Comparison of ENCODE assay signal across 32 cellular contexts in genomic region chr6:25919657-25920056, GRCh38. TPM values are rescaled to one million over a fixed set of nuclear protein-coding genes. Genes with fewer than 3 reads are reported as not detected.
"Had no signal": no experiment of that assay in that cellular context is flagged by ENCODE, and none has a peak within 500 bp of the region (broad histone marks: within the 10 kb centered on the region; RNA-seq: fewer than 3 reads in every experiment).

No MANE protein-coding gene starts in this region.

- H3K9me3 Mint-ChIP-seq: naive thymus-derived CD8-positive, alpha-beta T cell; nephron; neural crest cell; stimulated activated effector memory CD8-positive, alpha-beta T cell treated with anti-CD3 and anti-CD28 coated beads, Interleukin-12 subunit alpha, Interleukin-12 subunit beta, amount 100 ng/mL, for 72 hours had no signal

- H3K4me3 ChIP-seq: hepatocyte, lower lobe of right lung, pancreas, prostate gland, sigmoid colon, spleen, suprapubic skin, thoracic aorta, tibial artery, upper lobe of right lung had no signal

- H3K27me3 ChIP-seq: hepatocyte, pancreas, sigmoid colon, spleen, suprapubic skin, tibial artery, upper lobe of right lung had no signal

- H3K27ac ChIP-seq: hepatocyte, lower lobe of right lung, pancreas, prostate gland, sigmoid colon, spleen, suprapubic skin, thoracic aorta, tibial artery, upper lobe of right lung had no signal

- ATAC-seq: left ventricle myocardium superior; lower lobe of right lung; naive thymus-derived CD8-positive, alpha-beta T cell; pancreas; right cardiac atrium; stimulated activated effector memory CD8-positive, alpha-beta T cell treated with anti-CD3 and anti-CD28 coated beads, Interleukin-12 subunit alpha, Interleukin-12 subunit beta, amount 100 ng/mL, for 72 hours; upper lobe of right lung had no signal

- H3K79me2 ChIP-seq: hepatocyte had no signal

- H2AFZ ChIP-seq: hepatocyte had no signal

- H3K4me3 Mint-ChIP-seq: naive thymus-derived CD8-positive, alpha-beta T cell; nephron; neural crest cell; stimulated activated effector memory CD8-positive, alpha-beta T cell treated with anti-CD3 and anti-CD28 coated beads, Interleukin-12 subunit alpha, Interleukin-12 subunit beta, amount 100 ng/mL, for 72 hours; stimulated activated naive CD8-positive, alpha-beta T cell treated with anti-CD3 and anti-CD28 coated beads, Interleukin-15, Interleukin-2, amounts not matched to agents 100 ng/mL and 50 ng/mL, for 24 hours had no signal

- DNase-seq: islet precursor cell; left ventricle myocardium superior; lower lobe of right lung; mammary epithelial cell; mesenchymal stem cell; naive thymus-derived CD8-positive, alpha-beta T cell; nucleus accumbens; pancreas; posterior cingulate gyrus; retina; right cardiac atrium; sigmoid colon; small intestine; spleen; stimulated activated CD4-positive, alpha-beta T cell treated with anti-CD3 and anti-CD28 coated beads, Interleukin-4, amount 100 ng/mL, for 24 hours; stimulated activated naive CD4-positive, alpha-beta T cell; tibial artery; trophoblast cell; upper lobe of right lung had no signal

- H3K27ac Mint-ChIP-seq: naive thymus-derived CD8-positive, alpha-beta T cell; nephron; stimulated activated effector memory CD8-positive, alpha-beta T cell treated with anti-CD3 and anti-CD28 coated beads, Interleukin-12 subunit alpha, Interleukin-12 subunit beta, amount 100 ng/mL, for 72 hours; stimulated activated naive CD8-positive, alpha-beta T cell treated with anti-CD3 and anti-CD28 coated beads, Interleukin-15, Interleukin-2, amounts not matched to agents 100 ng/mL and 50 ng/mL, for 24 hours had no signal

- H3K9me3 ChIP-seq: lower lobe of right lung, pancreas, prostate gland, sigmoid colon, spleen, suprapubic skin, thoracic aorta, tibial artery, upper lobe of right lung had no signal

- H3K4me2 ChIP-seq: hepatocyte had no signal

- H3K4me1 Mint-ChIP-seq: naive thymus-derived CD8-positive, alpha-beta T cell; nephron; neural crest cell had no signal

- FAIRE-seq: pancreas, small intestine, urothelium cell line had no signal

- H3K4me1 ChIP-seq: lower lobe of right lung, pancreas, prostate gland, sigmoid colon, spleen, suprapubic skin, upper lobe of right lung had no signal

- H3K36me3 Mint-ChIP-seq: naive thymus-derived CD8-positive, alpha-beta T cell; stimulated activated effector memory CD8-positive, alpha-beta T cell treated with anti-CD3 and anti-CD28 coated beads, Interleukin-12 subunit alpha, Interleukin-12 subunit beta, amount 100 ng/mL, for 72 hours had no signal

- H3K36me3 ChIP-seq: lower lobe of right lung, pancreas, prostate gland, sigmoid colon, spleen, suprapubic skin, thoracic aorta, tibial artery, upper lobe of right lung had no signal

RNA-seq across cellular contexts. Expression of gene SLC17A2, which starts 10.8 kb away (rescaled TPM):
- total RNA-seq: kidney epithelial cell; left ventricle myocardium superior; lower lobe of right lung; mammary epithelial cell; mucosa of gallbladder; naive thymus-derived CD8-positive, alpha-beta T cell; neural crest cell; osteoblast; prostate gland; right cardiac atrium; sigmoid colon; spleen; subcutaneous adipose tissue; suprapubic skin; thoracic aorta; upper lobe of right lung had no signal
- polyA plus RNA-seq: mammary epithelial cell; naive thymus-derived CD8-positive, alpha-beta T cell; right cardiac atrium; sigmoid colon; small intestine; spleen had no signal

RNA-seq across cellular contexts. Expression of gene SLC17A3, which starts 45.6 kb away (rescaled TPM):
- total RNA-seq: kidney epithelial cell; left ventricle myocardium superior; lower lobe of right lung; mammary epithelial cell; naive thymus-derived CD8-positive, alpha-beta T cell; neural crest cell; osteoblast; pancreas; prostate gland; sigmoid colon; spleen; subcutaneous adipose tissue; suprapubic skin; upper lobe of right lung had no signal
- polyA plus RNA-seq: mammary epithelial cell, right cardiac atrium, sigmoid colon had no signal
